ENCODE assay signal across 1 cellular context in genomic region chr20:44467289-44467883, GRCh38.
TF ChIP-seq lines count a peak whose summit lies in the region.

No MANE protein-coding gene starts in this region.

TF ChIP-seq in GM23338, 12 proteins besides CTCF, POLR2A, EP300 and RAD21 (continued from another document):
- TF ChIP-seq ZNF462 (CRISPR knock-in tag; IDR thresholded peaks at IDR 0.05) = no peak
- TF ChIP-seq ZNF331 (CRISPR knock-in tag; IDR thresholded peaks at IDR 0.05; ENCODE audit: low read depth) = no peak
- TF ChIP-seq POLR2AphosphoS5 (IDR thresholded peaks at IDR 0.05; ENCODE audit: low read depth) = no peak
- no peak for TF ChIP-seq EZH2 (IDR thresholded peaks at IDR 0.05; ENCODE audit: low read depth, unreplicated experiment)
- no peak for TF ChIP-seq JUNB (IDR thresholded peaks at IDR 0.05; ENCODE audit: unreplicated experiment)
- no peak for TF ChIP-seq NANOG (IDR thresholded peaks at IDR 0.05; ENCODE audit: borderline replicate concordance)
- TF ChIP-seq REST (IDR thresholded peaks at IDR 0.05; ENCODE audit: unreplicated experiment) = no peak
- no peak for TF ChIP-seq STAT1 (IDR thresholded peaks at IDR 0.05; ENCODE audit: unreplicated experiment)
- no peak for TF ChIP-seq ZNF114 (CRISPR knock-in tag; IDR thresholded peaks at IDR 0.05)
- TF ChIP-seq EZH2phosphoT487 (IDR thresholded peaks at IDR 0.05; ENCODE audit: unreplicated experiment) = no peak
TF ChIP-seq in GM23338: peak in this region for 0.
